3 cellular contexts compared by ENCODE assay signal in the genomic region with DNA sequence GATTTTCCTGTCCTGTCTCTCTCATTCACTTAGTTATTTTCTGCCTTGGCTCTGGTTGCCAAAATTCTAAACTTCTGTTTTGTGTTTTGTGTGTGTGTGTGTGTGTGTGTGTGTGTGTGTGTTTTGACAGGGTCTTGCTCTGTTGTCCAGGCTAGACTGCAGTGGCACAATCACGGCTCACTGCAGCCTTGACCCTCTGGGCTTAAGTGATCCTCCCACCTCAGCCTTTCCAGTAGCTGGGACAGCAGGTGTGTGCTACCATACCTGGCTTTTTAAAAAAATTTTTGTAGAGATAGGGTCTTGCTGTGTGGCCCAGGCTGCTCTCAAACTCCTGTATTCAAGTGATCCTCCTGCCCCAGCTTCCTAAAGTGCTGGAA.
TF ChIP-seq lines count a peak whose summit lies in the region.

No MANE protein-coding gene starts in this region.

TF ChIP-seq in SK-N-SH, 30 proteins besides CTCF, POLR2A, EP300 and RAD21 (continued from another document):
- TF ChIP-seq, protein P1, sequence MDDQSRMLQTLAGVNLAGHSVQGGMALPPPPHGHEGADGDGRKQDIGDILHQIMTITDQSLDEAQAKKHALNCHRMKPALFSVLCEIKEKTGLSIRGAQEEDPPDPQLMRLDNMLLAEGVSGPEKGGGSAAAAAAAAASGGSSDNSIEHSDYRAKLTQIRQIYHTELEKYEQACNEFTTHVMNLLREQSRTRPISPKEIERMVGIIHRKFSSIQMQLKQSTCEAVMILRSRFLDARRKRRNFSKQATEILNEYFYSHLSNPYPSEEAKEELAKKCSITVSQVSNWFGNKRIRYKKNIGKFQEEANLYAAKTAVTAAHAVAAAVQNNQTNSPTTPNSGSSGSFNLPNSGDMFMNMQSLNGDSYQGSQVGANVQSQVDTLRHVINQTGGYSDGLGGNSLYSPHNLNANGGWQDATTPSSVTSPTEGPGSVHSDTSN (IDR thresholded peaks at IDR 0.05), result no peak
- no peak for TF ChIP-seq RXRA (IDR thresholded peaks at IDR 0.05; ENCODE audit: borderline replicate concordance, low read depth)
- no peak for TF ChIP-seq ELF1 (IDR thresholded peaks at IDR 0.05)
- no peak for TF ChIP-seq MXI1 (IDR thresholded peaks at IDR 0.05; ENCODE audit: low read depth, low read length)
- no peak for TF ChIP-seq TAF1 (IDR thresholded peaks at IDR 0.05; ENCODE audit: borderline replicate concordance, low read depth, low read length)
- TF ChIP-seq, protein P2, sequence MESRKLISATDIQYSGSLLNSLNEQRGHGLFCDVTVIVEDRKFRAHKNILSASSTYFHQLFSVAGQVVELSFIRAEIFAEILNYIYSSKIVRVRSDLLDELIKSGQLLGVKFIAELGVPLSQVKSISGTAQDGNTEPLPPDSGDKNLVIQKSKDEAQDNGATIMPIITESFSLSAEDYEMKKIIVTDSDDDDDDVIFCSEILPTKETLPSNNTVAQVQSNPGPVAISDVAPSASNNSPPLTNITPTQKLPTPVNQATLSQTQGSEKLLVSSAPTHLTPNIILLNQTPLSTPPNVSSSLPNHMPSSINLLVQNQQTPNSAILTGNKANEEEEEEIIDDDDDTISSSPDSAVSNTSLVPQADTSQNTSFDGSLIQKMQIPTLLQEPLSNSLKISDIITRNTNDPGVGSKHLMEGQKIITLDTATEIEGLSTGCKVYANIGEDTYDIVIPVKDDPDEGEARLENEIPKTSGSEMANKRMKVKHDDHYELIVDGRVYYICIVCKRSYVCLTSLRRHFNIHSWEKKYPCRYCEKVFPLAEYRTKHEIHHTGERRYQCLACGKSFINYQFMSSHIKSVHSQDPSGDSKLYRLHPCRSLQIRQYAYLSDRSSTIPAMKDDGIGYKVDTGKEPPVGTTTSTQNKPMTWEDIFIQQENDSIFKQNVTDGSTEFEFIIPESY (IDR thresholded peaks at IDR 0.05; ENCODE audit: borderline replicate concordance, low read depth), result no peak
- TF ChIP-seq YY1 (IDR thresholded peaks at IDR 0.05; ENCODE audit: low read depth), result no peak
- no peak for TF ChIP-seq FOSL2 (IDR thresholded peaks at IDR 0.05; ENCODE audit: borderline replicate concordance, low read depth)
- TF ChIP-seq FOXM1 (IDR thresholded peaks at IDR 0.05; ENCODE audit: low read depth), result no peak
- no peak for TF ChIP-seq GABPA (IDR thresholded peaks at IDR 0.05; ENCODE audit: low read depth)
- no peak for TF ChIP-seq POLR2AphosphoS5 (IDR thresholded peaks at IDR 0.05; ENCODE audit: low read depth, low read length)
- TF ChIP-seq NRF1 (IDR thresholded peaks at IDR 0.05; ENCODE audit: low read depth, low read length), result no peak
- no peak for TF ChIP-seq FOXJ3 (CRISPR knock-in tag; IDR thresholded peaks at IDR 0.05)
- TF ChIP-seq SIN3A (IDR thresholded peaks at IDR 0.05; ENCODE audit: borderline replicate concordance, low read depth, low read length), result no peak
- no peak for TF ChIP-seq RFX5 (IDR thresholded peaks at IDR 0.05; ENCODE audit: low read length)
- no peak for TF ChIP-seq NFIC (IDR thresholded peaks at IDR 0.05; ENCODE audit: borderline replicate concordance)
- TF ChIP-seq, protein P3, sequence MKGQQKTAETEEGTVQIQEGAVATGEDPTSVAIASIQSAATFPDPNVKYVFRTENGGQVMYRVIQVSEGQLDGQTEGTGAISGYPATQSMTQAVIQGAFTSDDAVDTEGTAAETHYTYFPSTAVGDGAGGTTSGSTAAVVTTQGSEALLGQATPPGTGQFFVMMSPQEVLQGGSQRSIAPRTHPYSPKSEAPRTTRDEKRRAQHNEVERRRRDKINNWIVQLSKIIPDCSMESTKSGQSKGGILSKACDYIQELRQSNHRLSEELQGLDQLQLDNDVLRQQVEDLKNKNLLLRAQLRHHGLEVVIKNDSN (IDR thresholded peaks at IDR 0.05; ENCODE audit: borderline replicate concordance, low read depth), result no peak
- TF ChIP-seq, protein P4, sequence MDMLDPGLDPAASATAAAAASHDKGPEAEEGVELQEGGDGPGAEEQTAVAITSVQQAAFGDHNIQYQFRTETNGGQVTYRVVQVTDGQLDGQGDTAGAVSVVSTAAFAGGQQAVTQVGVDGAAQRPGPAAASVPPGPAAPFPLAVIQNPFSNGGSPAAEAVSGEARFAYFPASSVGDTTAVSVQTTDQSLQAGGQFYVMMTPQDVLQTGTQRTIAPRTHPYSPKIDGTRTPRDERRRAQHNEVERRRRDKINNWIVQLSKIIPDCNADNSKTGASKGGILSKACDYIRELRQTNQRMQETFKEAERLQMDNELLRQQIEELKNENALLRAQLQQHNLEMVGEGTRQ (IDR thresholded peaks at IDR 0.05; ENCODE audit: borderline replicate concordance, low read depth, low read length), result no peak
- TF ChIP-seq CHD2 (IDR thresholded peaks at IDR 0.05; ENCODE audit: low read length, partially characterized antibody), result no peak

TF ChIP-seq in SK-N-SH treated with all-trans-retinoic acid at 6 μM for 48 hours, 23 proteins besides CTCF, POLR2A, EP300 and RAD21 (continued from another document):
- TF ChIP-seq, protein P5, sequence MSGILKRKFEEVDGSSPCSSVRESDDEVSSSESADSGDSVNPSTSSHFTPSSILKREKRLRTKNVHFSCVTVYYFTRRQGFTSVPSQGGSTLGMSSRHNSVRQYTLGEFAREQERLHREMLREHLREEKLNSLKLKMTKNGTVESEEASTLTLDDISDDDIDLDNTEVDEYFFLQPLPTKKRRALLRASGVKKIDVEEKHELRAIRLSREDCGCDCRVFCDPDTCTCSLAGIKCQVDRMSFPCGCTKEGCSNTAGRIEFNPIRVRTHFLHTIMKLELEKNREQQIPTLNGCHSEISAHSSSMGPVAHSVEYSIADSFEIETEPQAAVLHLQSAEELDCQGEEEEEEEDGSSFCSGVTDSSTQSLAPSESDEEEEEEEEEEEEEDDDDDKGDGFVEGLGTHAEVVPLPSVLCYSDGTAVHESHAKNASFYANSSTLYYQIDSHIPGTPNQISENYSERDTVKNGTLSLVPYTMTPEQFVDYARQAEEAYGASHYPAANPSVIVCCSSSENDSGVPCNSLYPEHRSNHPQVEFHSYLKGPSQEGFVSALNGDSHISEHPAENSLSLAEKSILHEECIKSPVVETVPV (CRISPR knock-in tag; IDR thresholded peaks at IDR 0.05), result no peak
- TF ChIP-seq ESRRG (CRISPR knock-in tag; IDR thresholded peaks at IDR 0.05) (no peak), ZFP3 (CRISPR knock-in tag; IDR thresholded peaks at IDR 0.05) (no peak), ARNTL (CRISPR knock-in tag; IDR thresholded peaks at IDR 0.05; ENCODE audit: borderline replicate concordance, low read depth) (no peak), BACH2 (CRISPR knock-in tag; IDR thresholded peaks at IDR 0.05; ENCODE audit: borderline replicate concordance) (no peak)

TF ChIP-seq in HEK293, 187 proteins besides CTCF, POLR2A, EP300 and RAD21:
- TF ChIP-seq, protein P6, sequence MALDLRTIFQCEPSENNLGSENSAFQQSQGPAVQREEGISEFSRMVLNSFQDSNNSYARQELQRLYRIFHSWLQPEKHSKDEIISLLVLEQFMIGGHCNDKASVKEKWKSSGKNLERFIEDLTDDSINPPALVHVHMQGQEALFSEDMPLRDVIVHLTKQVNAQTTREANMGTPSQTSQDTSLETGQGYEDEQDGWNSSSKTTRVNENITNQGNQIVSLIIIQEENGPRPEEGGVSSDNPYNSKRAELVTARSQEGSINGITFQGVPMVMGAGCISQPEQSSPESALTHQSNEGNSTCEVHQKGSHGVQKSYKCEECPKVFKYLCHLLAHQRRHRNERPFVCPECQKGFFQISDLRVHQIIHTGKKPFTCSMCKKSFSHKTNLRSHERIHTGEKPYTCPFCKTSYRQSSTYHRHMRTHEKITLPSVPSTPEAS (tag by site-specific recombination; IDR thresholded peaks at IDR 0.05), result peak; percentile 49
- no peak for TF ChIP-seq ZNF76 (tag by site-specific recombination; IDR thresholded peaks at IDR 0.05; ENCODE audit: borderline replicate concordance, low read depth)
- peak; percentile 96 for TF ChIP-seq ZNF121 (tag by site-specific recombination; IDR thresholded peaks at IDR 0.05)
